Comparison of ENCODE assay signal across 21 cellular contexts in the genomic region with DNA sequence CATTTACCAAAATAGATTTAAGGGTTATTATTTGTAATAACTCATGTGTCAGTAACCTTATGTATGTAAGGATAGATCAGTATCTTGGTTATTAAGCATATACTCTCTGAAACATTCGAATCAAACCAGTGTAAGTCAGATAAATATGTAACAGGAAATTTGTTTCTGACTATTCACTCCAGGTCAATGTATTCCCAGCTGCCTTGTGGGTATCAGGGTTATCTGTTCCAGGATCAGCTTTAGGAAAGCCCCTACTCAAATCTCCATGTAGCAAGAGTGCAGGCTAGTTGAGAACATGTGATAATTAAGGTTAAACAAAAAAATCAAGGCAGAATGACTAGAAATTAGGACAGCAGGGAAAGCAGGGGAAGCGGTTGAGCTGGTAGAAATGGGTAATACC.
DNase-seq lines count a peak whose midpoint lies in the region; ATAC-seq, FAIRE-seq and TF ChIP-seq lines count a peak whose summit lies in the region.
"Had no signal": no experiment of that assay in that cellular context is flagged by ENCODE, and none has a peak within 500 bp of the region (broad histone marks: within the 10 kb centered on the region; RNA-seq: fewer than 3 reads in every experiment).

No MANE protein-coding gene starts in this region.

- H3K27me3 Mint-ChIP-seq in nephron progenitor cell (ENCODE audit: low read depth, poor library complexity), result no peaks in the 10 kb centered on the region
- H3K27me3 Mint-ChIP-seq: B cell had no signal

- no peaks in the 10 kb centered on the region for H3K36me3 Mint-ChIP-seq in nephron progenitor cell (ENCODE audit: low read depth)
- H3K36me3 Mint-ChIP-seq: CD14-positive monocyte had no signal

- H3K27ac ChIP-seq in HUES48 (ENCODE audit: low read depth, low read length), result peak overlapping the region; percentile 66
- H3K27ac ChIP-seq in body of pancreas, result no peak overlapping the region

- H3K4me3 Mint-ChIP-seq in nephron progenitor cell, result no peak overlapping the region
- H3K4me3 Mint-ChIP-seq: B cell, CD14-positive monocyte had no signal

- H3K9ac ChIP-seq in HUES48 (ENCODE audit: low read depth, low read length), result no peak overlapping the region

- no peak overlapping the region for H3K4me3 ChIP-seq in HUES48 (ENCODE audit: low read depth, low read length)
- no peak overlapping the region for H3K4me3 ChIP-seq in body of pancreas

- peak overlapping the region; percentile 75 for H3K27ac Mint-ChIP-seq in nephron progenitor cell
- H3K27ac Mint-ChIP-seq: B cell, CD14-positive monocyte had no signal

- TF ChIP-seq CTCF in body of pancreas (IDR thresholded peaks at IDR 0.05), result no peak
- no peak for TF ChIP-seq CTCF in nephron progenitor cell (IDR thresholded peaks at IDR 0.05)

- H3K27me3 ChIP-seq in HUES48 (ENCODE audit: control insufficient read depth, insufficient read depth, low read length), result no peaks in the 10 kb centered on the region
- no peaks in the 10 kb centered on the region for H3K27me3 ChIP-seq in body of pancreas

- H3K9me3 ChIP-seq in HUES48 (ENCODE audit: control insufficient read depth, insufficient read depth, low read length), result no peaks in the 10 kb centered on the region
- no peaks in the 10 kb centered on the region for H3K9me3 ChIP-seq in body of pancreas

- DNase-seq in A172 (ENCODE audit: low spot score) (peak; percentile 14), body of pancreas (no peak), nephron progenitor cell (no peak), AG08395 (ENCODE audit: low spot score) (no peak), NCI-H1436 treated with DMSO at 0.1 percent for 48 hours (lab: John Stamatoyannopoulos, UW) (no peak), urothelium cell line (ENCODE audit: low spot score) (no peak)
- DNase-seq: 8988T, GDM1, Kasumi-1, NCI-H187 treated with DMSO at 0.1 percent for 48 hours, NCI-H510A, NCI-H748 treated with DMSO at 0.1 percent for 48 hours had no signal

- TF ChIP-seq POLR2A in body of pancreas (IDR thresholded peaks at IDR 0.05), result no peak

- H3K36me3 ChIP-seq in HUES48 (ENCODE audit: control insufficient read depth, insufficient read depth, low read length) (no peaks in the 10 kb centered on the region), body of pancreas (replicated peaks in 1 of 2; ENCODE audit: insufficient read depth in 1 of 2, low read depth in 2 of 2) (no peaks in the 10 kb centered on the region)

- no peak for FAIRE-seq in urothelium cell line (lab: Jason Lieb, UNC)
- FAIRE-seq: D721Med, GM19239, H1 had no signal

- peak; percentile 21 for ATAC-seq in body of pancreas
- ATAC-seq in GM21737 (IDR thresholded peaks at IDR 0.05; ENCODE audit: unreplicated experiment), result no peak
- ATAC-seq: HCT116, Panc1 had no signal

- no peaks in the 10 kb centered on the region for H3K9me3 Mint-ChIP-seq in nephron progenitor cell
- H3K9me3 Mint-ChIP-seq: CD14-positive monocyte had no signal

- peaks cover 19% of the 10 kb centered on the region for H3K4me1 ChIP-seq in HUES48 (ENCODE audit: control insufficient read depth, insufficient read depth, low read length)
- H3K4me1 ChIP-seq in body of pancreas, result peaks cover 12% of the 10 kb centered on the region

- H3K4me1 Mint-ChIP-seq in nephron progenitor cell, result peaks cover 77% of the 10 kb centered on the region

- intact Hi-C loops in body of pancreas (cut with DNase I), result no loop called here

- 63 to 64% methylated on average over 2 of the region's 2 CpGs for WGBS in body of pancreas, 2 donors
